19 cellular contexts compared by ENCODE assay signal in the genomic region with DNA sequence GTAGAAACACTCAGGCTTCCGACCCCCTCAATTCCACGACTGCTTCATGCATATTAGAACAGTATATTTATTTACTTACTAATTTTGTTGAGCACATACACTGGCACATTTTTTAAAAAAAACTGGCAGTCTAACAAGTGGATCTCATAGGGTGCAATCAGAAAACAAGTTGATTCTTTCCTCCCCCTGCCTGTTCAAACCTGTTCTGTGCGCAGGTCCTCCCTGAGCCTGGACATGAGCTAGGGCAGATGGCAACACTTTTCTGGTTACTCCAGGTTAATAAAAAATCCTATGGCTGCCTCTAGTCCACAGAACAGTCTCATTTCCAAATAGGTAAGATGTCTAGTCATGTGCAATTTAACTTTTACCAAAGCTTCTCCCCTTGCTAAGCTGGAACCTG. TPM values are rescaled to one million over a fixed set of nuclear protein-coding genes. Genes with fewer than 3 reads are reported as not detected.
"Had no signal": no experiment of that assay in that cellular context is flagged by ENCODE, and none has a peak within 500 bp of the region (broad histone marks: within the 10 kb centered on the region; RNA-seq: fewer than 3 reads in every experiment).

No MANE protein-coding gene starts in this region.

- H3K4me1 ChIP-seq: gastrocnemius medialis, prostate gland, upper lobe of left lung had no signal

- H3K36me3 Mint-ChIP-seq: naive B cell had no signal

- H3K4me3 Mint-ChIP-seq: activated naive CD8-positive, alpha-beta T cell treated with anti-CD3 and anti-CD28 coated beads, Interleukin-2, amount 10 ng/mL, durations not matched to agents 7 days and 5 days; central memory CD8-positive, alpha-beta T cell; naive B cell had no signal

- H3K27me3 Mint-ChIP-seq: activated naive CD8-positive, alpha-beta T cell treated with anti-CD3 and anti-CD28 coated beads, Interleukin-2, amount 10 ng/mL, durations not matched to agents 7 days and 5 days; central memory CD8-positive, alpha-beta T cell had no signal

- H3K27ac ChIP-seq: brain microvascular endothelial cell, coronary artery, gastrocnemius medialis, left ventricle myocardium inferior, prostate gland, right atrium auricular region, SJSA1, thoracic aorta, upper lobe of left lung, WERI-Rb-1 had no signal

- H3K9me3 Mint-ChIP-seq: activated naive CD8-positive, alpha-beta T cell treated with anti-CD3 and anti-CD28 coated beads, Interleukin-2, amount 10 ng/mL, durations not matched to agents 7 days and 5 days had no signal

- H3K9me3 ChIP-seq: gastrocnemius medialis, left ventricle myocardium inferior, prostate gland, right atrium auricular region, SJSA1, thoracic aorta, upper lobe of left lung had no signal

- H3K36me3 ChIP-seq: brain microvascular endothelial cell, gastrocnemius medialis, left ventricle myocardium inferior, prostate gland, right atrium auricular region, SJSA1, thoracic aorta, upper lobe of left lung, WERI-Rb-1 had no signal

- H3K27ac Mint-ChIP-seq: activated naive CD8-positive, alpha-beta T cell treated with anti-CD3 and anti-CD28 coated beads, Interleukin-2, amount 10 ng/mL, durations not matched to agents 7 days and 5 days had no signal

- DNase-seq: activated CD4-positive, alpha-beta T cell treated with anti-CD3 and anti-CD28 coated beads for 1 hour; activated naive CD8-positive, alpha-beta T cell treated with anti-CD3 and anti-CD28 coated beads, Interleukin-2, amount 10 ng/mL, durations not matched to agents 7 days and 5 days; brain microvascular endothelial cell; erythroblast; gastrocnemius medialis; head of caudate nucleus; left ventricle myocardium inferior; naive B cell; upper lobe of left lung; WERI-Rb-1 had no signal

- H3K4me1 Mint-ChIP-seq: naive B cell had no signal

- ATAC-seq: gastrocnemius medialis had no signal

- H3K4me3 ChIP-seq: coronary artery, gastrocnemius medialis, left ventricle myocardium inferior, prostate gland, right atrium auricular region, SJSA1, thoracic aorta, upper lobe of left lung had no signal

- H3K27me3 ChIP-seq: brain microvascular endothelial cell, gastrocnemius medialis, right atrium auricular region, SJSA1, upper lobe of left lung had no signal

RNA-seq across cellular contexts. Expression of a gene that starts 18.6 kb away (rescaled TPM):
- total RNA-seq: activated naive CD8-positive, alpha-beta T cell treated with anti-CD3 and anti-CD28 coated beads, Interleukin-2, amount 10 ng/mL, durations not matched to agents 7 days and 5 days; osteocyte; skeletal muscle tissue had no signal

RNA-seq across cellular contexts. Expression of a gene that starts 32.6 kb away (rescaled TPM):
- total RNA-seq: kidney epithelial cell, osteocyte, SJSA1 had no signal

RNA-seq across cellular contexts. Expression of a gene that starts 48.1 kb away (rescaled TPM):
- total RNA-seq: SJSA1 had no signal
